ENCODE assay signal across 8 cellular contexts in the genomic region with DNA sequence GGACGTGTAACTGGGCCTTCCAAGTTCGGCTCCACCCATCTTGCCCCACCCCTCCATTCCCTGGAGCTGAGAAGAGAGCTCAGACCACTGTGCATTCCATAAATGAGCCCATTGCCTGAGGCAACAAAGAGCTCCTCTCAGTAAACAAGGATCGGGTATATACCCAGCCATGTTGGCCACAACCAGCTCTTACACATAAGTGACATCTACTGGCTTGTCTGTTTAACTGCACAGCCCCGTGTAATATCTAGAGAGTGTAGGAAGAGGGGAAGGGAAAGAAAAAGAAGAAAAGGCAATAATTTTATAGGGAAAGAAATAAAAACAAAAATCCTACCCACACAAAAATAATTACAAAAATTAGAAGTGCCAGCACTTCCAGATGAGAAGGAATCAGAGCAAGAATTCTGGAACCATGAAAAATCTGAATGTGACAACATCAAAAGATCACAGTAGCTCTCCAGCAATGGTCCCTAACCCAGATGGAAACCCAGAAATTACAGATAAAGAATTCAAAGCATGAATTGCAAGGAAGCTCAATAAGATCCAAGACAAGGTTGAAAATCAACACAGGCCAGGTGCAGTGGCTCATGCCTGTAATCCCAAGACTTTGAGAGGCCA.
DNase-seq lines count a peak whose midpoint lies in the region; ATAC-seq and TF ChIP-seq lines count a peak whose summit lies in the region.

No MANE protein-coding gene starts in this region.

- H3K4me1 Mint-ChIP-seq in chondrocyte (ENCODE audit: low read depth) = peaks cover 38% of the 10 kb centered on the region

- H3K27me3 Mint-ChIP-seq in chondrocyte (ENCODE audit: low read depth) = no peaks in the 10 kb centered on the region

- H3K9me3 Mint-ChIP-seq in chondrocyte (ENCODE audit: low read depth) = peaks cover 21% of the 10 kb centered on the region

- ATAC-seq in GM18858 (IDR thresholded peaks at IDR 0.05; ENCODE audit: unreplicated experiment) = no peak

- no peak overlapping the region for H3K4me3 Mint-ChIP-seq in chondrocyte (ENCODE audit: unreplicated experiment)

- TF ChIP-seq CTCF in GM13977 (IDR thresholded peaks at IDR 0.05; ENCODE audit: extremely low read depth, insufficient read depth, missing control alignments) (peak; percentile 64), chondrocyte (IDR thresholded peaks at IDR 0.05) (peak; percentile 75)

- DNase-seq in ACHN (peak; percentile 64), GM13977 (ENCODE audit: low spot score) (peak; percentile 22), HT1080 (ENCODE audit: low read depth) (peak; percentile 70), T1000 (lab: John Stamatoyannopoulos, UW) (peak; percentile 100), chondrocyte (ENCODE audit: low spot score) (no peak), myocyte (ENCODE audit: low read depth) (peak; percentile 39), DMS79 (lab: John Stamatoyannopoulos, UW) (no peak)

- H3K27ac Mint-ChIP-seq in chondrocyte (ENCODE audit: unreplicated experiment) = no peak overlapping the region

- peaks cover 4% of the 10 kb centered on the region for H3K36me3 Mint-ChIP-seq in chondrocyte (ENCODE audit: low read depth)

- in situ Hi-C loops in ACHN (cut with HindIII; ENCODE audit: low pct_ligation_motif_present, low pct_unique_long_range_greater_than_20kb, low sequenced_read_pairs) = no loop called here
- in situ Hi-C loops in GM13977 (cut with MboI; ENCODE audit: low pct_unique_long_range_greater_than_20kb, low sequenced_read_pairs, unreplicated experiment) = no loop called here

Comparison
In these comparisons a context has a peak if more than half of its experiments do, and no peak if none do; other contexts are left out.
1. DNase-seq: peak in ACHN (single experiment), GM13977 (single experiment), HT1080 (single experiment), T1000 (single experiment) and myocyte (single experiment); none in chondrocyte (single experiment) and DMS79 (single experiment).